8 cellular contexts compared by ENCODE assay signal in genomic region chr11:122101625-122102291, GRCh38. TPM values are rescaled to one million over a fixed set of nuclear protein-coding genes. Genes with fewer than 3 reads are reported as not detected.
A peak's percentile ranks its signal among the peaks of the same experiment; 100 is the strongest.
DNase-seq lines count a peak whose midpoint lies in the region; ATAC-seq and TF ChIP-seq lines count a peak whose summit lies in the region.

No MANE protein-coding gene starts in this region.

- H3K27ac ChIP-seq in OCI-LY3 (ENCODE audit: low read length) (no peak overlapping the region), esophagus muscularis mucosa (replicated peaks in 1 of 4) (peak overlapping the region; percentile 88 to 93 (median 92)), aorta (ENCODE audit: low read depth in 1 of 2, low read length in 2 of 2) (peak overlapping the region; percentile 85 to 92)

- no peak for TF ChIP-seq EP300 in esophagus muscularis mucosa (IDR thresholded peaks at IDR 0.05)

- H3K4me3 ChIP-seq in OCI-LY3 (ENCODE audit: low read length) (no peak overlapping the region), esophagus muscularis mucosa (peak overlapping the region; percentile 63 to 69 (median 63)), mucosa of descending colon (no peak overlapping the region), aorta (ENCODE audit: low read length in 2 of 2) (peak overlapping the region; percentile 93 to 99)

- TF ChIP-seq POLR2A in esophagus muscularis mucosa (IDR thresholded peaks at IDR 0.05; ENCODE audit: low read depth), result no peak

- DNase-seq in DMS79 treated with DMSO at 0.1 percent for 48 hours (lab: John Stamatoyannopoulos, UW) (peak; percentile 99), esophagus muscularis mucosa (ENCODE audit: extremely low spot score) (no peak), mucosa of descending colon (peak; percentile 25 to 39 (median 31)), aorta (peak; percentile 75 to 76)
- DNase-seq in stimulated activated CD4-positive, alpha-beta T cell treated with anti-CD3 and anti-CD28 coated beads, Interleukin-4, amount 100 ng/mL, for 1 hour, result no peak

- 0 out of 2 replicates have a peak, but pooled peaks cover 5% of the 10 kb centered on the region for H4K20me1 ChIP-seq in OCI-LY3 (ENCODE audit: insufficient read depth, low read length)

- H2AFZ ChIP-seq in OCI-LY3 (ENCODE audit: low read depth, low read length), result no peak overlapping the region

- 2% methylated on average over 12 of the region's 13 CpGs for WGBS in esophagus muscularis mucosa
- 1% methylated on average over 13 of the region's 13 CpGs for WGBS in aorta, 2 donors

- TF ChIP-seq CTCF in OCI-LY3 (IDR thresholded peaks at IDR 0.05; ENCODE audit: low read depth, low read length), result peak; percentile 8; the same call in 1 of the 2 replicates
- peak; percentile 67 to 78 (median 74) for TF ChIP-seq CTCF in esophagus muscularis mucosa (IDR thresholded peaks at IDR 0.05)
- TF ChIP-seq CTCF in mucosa of descending colon (IDR thresholded peaks at IDR 0.05), result no peak

- no peaks in the 10 kb centered on the region for H3K79me2 ChIP-seq in OCI-LY3 (ENCODE audit: low read length)

- H3K4me1 ChIP-seq in OCI-LY3 (ENCODE audit: low read length) (peaks cover 11% of the 10 kb centered on the region), esophagus muscularis mucosa (peaks cover 7 to 28% (median 26%) of the 10 kb centered on the region in 4 donors), mucosa of descending colon (ENCODE audit: low read depth) (no peaks in the 10 kb centered on the region), aorta (ENCODE audit: control insufficient read depth in 1 of 2, insufficient read depth in 2 of 2, low read length in 2 of 2) (peaks cover 4 to 7% of the 10 kb centered on the region in 2 donors)

- peaks cover 81% of the 10 kb centered on the region for H3K27me3 ChIP-seq in OCI-LY3 (ENCODE audit: low read depth, low read length)
- H3K27me3 ChIP-seq in esophagus muscularis mucosa, result no peaks in the 10 kb centered on the region
- H3K27me3 ChIP-seq in aorta (ENCODE audit: control insufficient read depth in 1 of 2, insufficient read depth in 2 of 2, low read length in 1 of 2), result no peaks in the 10 kb centered on the region

- H3K9me3 ChIP-seq in OCI-LY3 (ENCODE audit: insufficient read depth, low read length) (no peaks in the 10 kb centered on the region), esophagus muscularis mucosa (no peaks in the 10 kb centered on the region), mucosa of descending colon (no peaks in the 10 kb centered on the region), aorta (ENCODE audit: control insufficient read depth, low read length) (no peaks in the 10 kb centered on the region)

- intact Hi-C loops in esophagus muscularis mucosa (cut with DNase I), result loop anchor here (1.0 to 10.0 kb wide), 6 partner anchors 56 to 446 kb away; no protein-coding TSS in a partner anchor
- intact Hi-C loops in mucosa of descending colon (cut with DNase I, micrococcal nuclease), result loop anchor here (5.0 to 10.0 kb wide), 2 partner anchors 103 to 444 kb away; no protein-coding TSS in a partner anchor
- intact Hi-C loops in aorta (cut with DNase I), result loop anchor here (2.0 to 10.0 kb wide), 10 partner anchors 54 to 447 kb away; no protein-coding TSS in a partner anchor

- ATAC-seq in mucosa of descending colon (peak; percentile 47), aorta (ENCODE audit: low FRiP score) (peak; percentile 91), GM18498 (IDR thresholded peaks at IDR 0.05; ENCODE audit: unreplicated experiment) (no peak), GM21737 (IDR thresholded peaks at IDR 0.05; ENCODE audit: unreplicated experiment) (no peak)

- no peaks in the 10 kb centered on the region for H3K36me3 ChIP-seq in OCI-LY3 (replicated peaks; ENCODE audit: low read depth, low read length)
- no peaks in the 10 kb centered on the region for H3K36me3 ChIP-seq in esophagus muscularis mucosa
- no peaks in the 10 kb centered on the region for H3K36me3 ChIP-seq in mucosa of descending colon (ENCODE audit: low read depth)
- no peaks in the 10 kb centered on the region for H3K36me3 ChIP-seq in aorta (ENCODE audit: control insufficient read depth in 1 of 2, insufficient read depth in 2 of 2, low read length in 1 of 2)

- H3K9ac ChIP-seq in OCI-LY3 (ENCODE audit: low read length), result no peak overlapping the region

- no peak overlapping the region for H3K4me2 ChIP-seq in OCI-LY3 (ENCODE audit: low read length)

RNA-seq across cellular contexts. Expression of gene BLID, which starts 14.3 kb away (rescaled TPM):
- total RNA-seq in esophagus muscularis mucosa, result 1 to 10 TPM in 2 of 4 donors, under 1 TPM in 1, not detected in 1; 0.99 to 3.3 (median 1.3) TPM
- under 1 TPM in 1 of 3 donors, not detected in 2; 0.73 TPM for total RNA-seq in mucosa of descending colon
- total RNA-seq in aorta, result 10 to 100 TPM in 1 of 2 donors, 1 to 10 TPM in 1; 9.7 to 19.0 TPM
- polyA plus RNA-seq in aorta, result under 1 TPM in 1 of 2 donors, not detected in 1; 0.43 TPM

Comparison
In these comparisons a context has a peak if more than half of its experiments do, and no peak if none do; other contexts are left out.
1. DNase-seq: peak in DMS79 treated with DMSO at 0.1 percent for 48 hours (single experiment), mucosa of descending colon (3 of 3) and aorta (2 of 2); none in esophagus muscularis mucosa (single experiment) and stimulated activated CD4-positive, alpha-beta T cell treated with anti-CD3 and anti-CD28 coated beads, Interleukin-4, amount 100 ng/mL, for 1 hour (single experiment).
2. H3K4me3 ChIP-seq: peak in esophagus muscularis mucosa (4 of 4) and aorta (2 of 2); none in OCI-LY3 (single experiment) and mucosa of descending colon (single experiment).
3. ATAC-seq: peak in mucosa of descending colon (single experiment) and aorta (single experiment); none in GM18498 (single experiment) and GM21737 (single experiment).